Comparison of ENCODE assay signal across 10 cellular contexts in genomic region chr10:14942147-14942928, GRCh38. TPM values are rescaled to one million over a fixed set of nuclear protein-coding genes. Genes with fewer than 3 reads are reported as not detected.
DNase-seq lines count a peak whose midpoint lies in the region; ATAC-seq, FAIRE-seq and TF ChIP-seq lines count a peak whose summit lies in the region.
"Not testable (repeated sequence)": the region's sequence is repeated elsewhere in the genome, so short reads cannot be mapped to it uniquely, and the experiment has no call there.
"Had no signal": no experiment of that assay in that cellular context is flagged by ENCODE, and none has a peak within 500 bp of the region (broad histone marks: within the 10 kb centered on the region; RNA-seq: fewer than 3 reads in every experiment).

No MANE protein-coding gene starts in this region.

- H4K20me1 ChIP-seq in GM12878 (ENCODE audit: control insufficient read depth, insufficient read depth) = not testable (repeated sequence)

- TF ChIP-seq CTCF in GM12878 (IDR thresholded peaks at IDR 0.05 in 2 of 3, conservative IDR thresholded peaks at IDR 0.05 in 1 of 3; ENCODE audit: control insufficient read depth in 2 of 3, extremely low read depth in 1 of 3, insufficient read depth in 1 of 3, low read depth in 3 of 3, low read length in 3 of 3) = not testable (repeated sequence)

- intact Hi-C loops in GM12878 (cut with micrococcal nuclease; ENCODE audit: unreplicated experiment) = not testable (repeated sequence)

- H3K4me3 Mint-ChIP-seq in stimulated activated naive B cell treated with anti-CD40 and anti-IgM and Interleukin-4, amounts not matched to agents 10 μg/mL and 1 μg/mL and 100 μg/mL, for 72 hours = peak overlapping the region in 1 of 2 donors; percentile 6

- not testable (repeated sequence) for H3K9me3 Mint-ChIP-seq in stimulated activated naive B cell treated with anti-CD40 and anti-IgM and Interleukin-4, amounts not matched to agents 10 μg/mL and 1 μg/mL and 100 μg/mL, for 72 hours

- H3K36me3 ChIP-seq in GM12878 (ENCODE audit: control insufficient read depth in 2 of 2, insufficient read depth in 2 of 2, low read length in 1 of 2) = peaks cover 5 to 24% of the 10 kb centered on the region in 2 experiments

- not testable (repeated sequence) for TF ChIP-seq POLR2A in GM12878 (IDR thresholded peaks at IDR 0.05; ENCODE audit: low read depth, low read length)

- H2AFZ ChIP-seq in GM12878 (ENCODE audit: control insufficient read depth, low read depth, low read length) = not testable (repeated sequence)

- peak; percentile 89 for ATAC-seq in GM18498 (IDR thresholded peaks at IDR 0.05; ENCODE audit: unreplicated experiment)
- ATAC-seq in GM19351 (IDR thresholded peaks at IDR 0.05; ENCODE audit: unreplicated experiment) = peak; percentile 94
- ATAC-seq in GM21619 (IDR thresholded peaks at IDR 0.05; ENCODE audit: unreplicated experiment) = peak; percentile 86
- ATAC-seq in HG02938 (IDR thresholded peaks at IDR 0.05; ENCODE audit: unreplicated experiment) = peak; percentile 91
- peak; percentile 91 for ATAC-seq in HG03354 (IDR thresholded peaks at IDR 0.05; ENCODE audit: poor library complexity, severe bottlenecking, unreplicated experiment)
- peak; percentile 94 for ATAC-seq in GM12878
- ATAC-seq in stimulated activated naive B cell treated with anti-CD40 and anti-IgM and Interleukin-4, amounts not matched to agents 10 μg/mL and 1 μg/mL and 100 μg/mL, for 72 hours (replicated peaks) = peak; percentile 91 to 94

- H3K4me2 ChIP-seq in GM12878 (ENCODE audit: control insufficient read depth, insufficient read depth) = 0 out of 2 replicates have a peak overlapping the region, but pooled peaks have one; percentile 4

- H3K9ac ChIP-seq in GM12878 (ENCODE audit: control insufficient read depth, insufficient read depth, low read length) = not testable (repeated sequence)

- peaks cover 27 to 32% of the 10 kb centered on the region in 2 donors for H3K36me3 Mint-ChIP-seq in stimulated activated naive B cell treated with anti-CD40 and anti-IgM and Interleukin-4, amounts not matched to agents 10 μg/mL and 1 μg/mL and 100 μg/mL, for 72 hours

- 91% methylated on average over 14 of the region's 16 CpGs for WGBS in GM12878 (ENCODE audit: insufficient coverage, insufficient replicate concordance, low lambda C conversion rate, missing lambda C conversion rate)

- H3K27ac ChIP-seq in GM12878 (ENCODE audit: control insufficient read depth, insufficient read depth) = peak overlapping the region; percentile 37; the same call in 1 of the 2 replicates

- H3K27me3 Mint-ChIP-seq in stimulated activated naive B cell treated with anti-CD40 and anti-IgM and Interleukin-4, amounts not matched to agents 10 μg/mL and 1 μg/mL and 100 μg/mL, for 72 hours = not testable (repeated sequence)

- H3K27ac Mint-ChIP-seq in stimulated activated naive B cell treated with anti-CD40 and anti-IgM and Interleukin-4, amounts not matched to agents 10 μg/mL and 1 μg/mL and 100 μg/mL, for 72 hours = peak overlapping the region; percentile 78

- BruUV-seq in GM12878 (replicated peaks; lab: Mats Ljungman, UMichigan) = not testable (repeated sequence)

- not testable (repeated sequence) for H3K27me3 ChIP-seq in GM12878 (replicated peaks in 1 of 2; ENCODE audit: control insufficient read depth in 2 of 2, insufficient read depth in 2 of 2, low read length in 1 of 2)

- peaks cover 10% of the 10 kb centered on the region; the same call in 1 of the 2 replicates for H3K4me1 ChIP-seq in GM12878 (ENCODE audit: control insufficient read depth, insufficient read depth, low read length)

- not testable (repeated sequence) for TF ChIP-seq RAD21 in GM12878 (IDR thresholded peaks at IDR 0.05; ENCODE audit: insufficient read depth, low read depth, low read length)

- in situ Hi-C loops in GM12878 (cut with MboI) = not testable (repeated sequence)

- H3K4me3 ChIP-seq in GM12878 = not testable (repeated sequence)

- CTCF ChIA-PET in GM12878 (lab: Yijun Ruan, JAX) = interaction anchor here (0.6 to 0.8 kb wide), 2 partner anchors 8 to 11 kb away, joined by 3 read pairs; no protein-coding TSS in a partner anchor

- peaks cover 12 to 38% of the 10 kb centered on the region in 2 donors for H3K4me1 Mint-ChIP-seq in stimulated activated naive B cell treated with anti-CD40 and anti-IgM and Interleukin-4, amounts not matched to agents 10 μg/mL and 1 μg/mL and 100 μg/mL, for 72 hours

- peak; percentile 76 for DNase-seq in RPMI8226
- not testable (repeated sequence) for DNase-seq in GM12878 (ENCODE audit: low read depth, low spot score)
- DNase-seq in stimulated activated naive B cell treated with anti-CD40 and anti-IgM and Interleukin-4, amounts not matched to agents 10 μg/mL and 1 μg/mL and 100 μg/mL, for 72 hours = peak; percentile 31

- not testable (repeated sequence) for H3K9me3 ChIP-seq in GM12878 (replicated peaks; ENCODE audit: control insufficient read depth, insufficient read depth, low read length)

- FAIRE-seq in GM12878 (lab: Jason Lieb, UNC) = peak; percentile 49

- SMC1A ChIA-PET in GM12878 (lab: Charles Lee; ENCODE audit: uncharacterized antibody, unreplicated experiment) = interaction anchor here (0.8 kb wide), 1 partner anchor 12 kb away, joined by 3 read pairs; no protein-coding TSS in a partner anchor

- not testable (repeated sequence) for TF ChIP-seq EP300 in GM12878 (IDR thresholded peaks at IDR 0.05; ENCODE audit: borderline replicate concordance in 1 of 2, control insufficient read depth in 1 of 2, low read depth in 2 of 2, low read length in 2 of 2)

- POLR2A ChIA-PET in GM12878 (lab: Charles Lee) = not testable (repeated sequence)

- RAD21 ChIA-PET in GM12878 (lab: Charles Lee; ENCODE audit: unreplicated experiment) = not testable (repeated sequence)

- H3K79me2 ChIP-seq in GM12878 (ENCODE audit: control insufficient read depth, insufficient read depth, low read length) = not testable (repeated sequence)

TF ChIP-seq in GM12878, 131 proteins besides CTCF, POLR2A, EP300 and RAD21 (continues in another document):
- TF ChIP-seq TCF12 (IDR thresholded peaks at IDR 0.05; ENCODE audit: low read depth, low read length) = 0 out of 2 replicates have a peak, but pooled peaks have one; percentile 27
- peak in 1 of 2 experiments; percentile 41; a peak in 1 of 4 replicates for TF ChIP-seq ETV6 (conservative IDR thresholded peaks at IDR 0.05 in 1 of 2, IDR thresholded peaks at IDR 0.05 in 1 of 2; ENCODE audit: borderline replicate concordance in 1 of 2, low read depth in 1 of 2)
- peak; percentile 85 for TF ChIP-seq SPI1 (IDR thresholded peaks at IDR 0.05; ENCODE audit: borderline replicate concordance, insufficient read depth, low read depth, low read length)
- TF ChIP-seq RUNX3 (IDR thresholded peaks at IDR 0.05; ENCODE audit: low read length) = peak; percentile 28; the same call in 1 of the 2 replicates
- peak; percentile 65; the same call in 1 of the 2 replicates for TF ChIP-seq DPF2 (IDR thresholded peaks at IDR 0.05)
- 0 out of 2 replicates have a peak, but pooled peaks have one; percentile 14 for TF ChIP-seq IRF4 (IDR thresholded peaks at IDR 0.05; ENCODE audit: low read depth, low read length)
- TF ChIP-seq BHLHE40 (IDR thresholded peaks at IDR 0.05; ENCODE audit: borderline replicate concordance in 1 of 2, low read depth in 2 of 2, low read length in 1 of 2) = peak in 1 of 2 experiments; percentile 71; a peak in 1 of 4 replicates

RNA-seq across cellular contexts. Expression of gene DCLRE1C, which starts 11.6 kb away (rescaled TPM):
- 40.7 and 42.5 TPM in 2 replicates for total RNA-seq in GM12878 (2013; cell fraction: nucleolus; rRNA removed)
- 24.6 and 25.8 TPM in 2 replicates for total RNA-seq in GM12878 (2014; rRNA removed)
- 29.5 and 32.1 TPM in 2 replicates for total RNA-seq in GM12878 (2014; rRNA removed; fragmentation: Illumina TruSeq; extraction: Trizol)
- 19.8 and 20.6 TPM in 2 replicates for total RNA-seq in GM12878 (2021)
- polyA plus RNA-seq in GM12878 (2011; ENCODE audit: low read depth) = 10.0 TPM
- 19.3 and 26.3 TPM in 2 replicates for polyA plus RNA-seq in GM12878 (2011; rRNA removed)
- polyA plus RNA-seq in GM12878 (2011; cell fraction: cytosol; rRNA removed) = 11.7 and 14.1 TPM in 2 replicates
- 20.8 and 25.3 TPM in 2 replicates for polyA plus RNA-seq in GM12878 (2011; cell fraction: nucleus; rRNA removed)
- 10.1 and 11.8 TPM in 2 replicates for polyA plus RNA-seq in GM12878 (2012)
- 28.7 and 29.2 TPM in 2 replicates for polyA plus RNA-seq in GM12878 (2014; fragmentation: Illumina TruSeq; extraction: Trizol)
- polyA plus RNA-seq in GM12878 (2014; fragmentation: Nextera tagmentation; extraction: Ambion mirVana) = 10 to 100 TPM; 15.7 to 26.2 TPM
- 18.5 and 20.3 TPM in 2 replicates for polyA plus RNA-seq in GM12878 (2014; rRNA removed)
- polyA plus RNA-seq in GM12878 (2016; fragmentation: Nextera tagmentation; extraction: Ambion mirVana) = 10 to 100 TPM; 35.7 to 43.4 TPM
- polyA minus RNA-seq in GM12878 (2011; rRNA and poly(A)+ RNA removed) = 19.5 and 24.3 TPM in 2 replicates
- polyA minus RNA-seq in GM12878 (2011; cell fraction: cytosol; rRNA and poly(A)+ RNA removed) = 6.4 and 10.0 TPM in 2 replicates
- 18.4 and 27.3 TPM in 2 replicates for polyA minus RNA-seq in GM12878 (2011; cell fraction: nucleus; rRNA and poly(A)+ RNA removed)

RNA-seq across cellular contexts. Expression of gene MEIG1, which starts 16.9 kb away (rescaled TPM):
- total RNA-seq in GM12878 (2013; cell fraction: nucleolus; rRNA removed) = not detected in 2 replicates
- not detected in 2 replicates for total RNA-seq in GM12878 (2014; rRNA removed)
- total RNA-seq in GM12878 (2014; rRNA removed; fragmentation: Illumina TruSeq; extraction: Trizol) = 0.67 TPM in 1 of 2 replicates, not detected in the other
- total RNA-seq in GM12878 (2021) = not detected in 2 replicates
- polyA plus RNA-seq in GM12878 (2011; ENCODE audit: low read depth) = not detected
- polyA plus RNA-seq in GM12878 (2011; rRNA removed) = 0.22 and 0.62 TPM in 2 replicates
- not detected in 2 replicates for polyA plus RNA-seq in GM12878 (2011; cell fraction: cytosol; rRNA removed)
- not detected in 2 replicates for polyA plus RNA-seq in GM12878 (2011; cell fraction: nucleus; rRNA removed)
- polyA plus RNA-seq in GM12878 (2012) = not detected in 2 replicates
- 0.13 TPM in 1 of 2 replicates, not detected in the other for polyA plus RNA-seq in GM12878 (2014; fragmentation: Illumina TruSeq; extraction: Trizol)
- under 1 TPM; 0.79 to 0.80 TPM for polyA plus RNA-seq in GM12878 (2014; fragmentation: Nextera tagmentation; extraction: Ambion mirVana)
- polyA plus RNA-seq in GM12878 (2014; rRNA removed) = 0.71 and 1.1 TPM in 2 replicates
- polyA plus RNA-seq in GM12878 (2016; fragmentation: Nextera tagmentation; extraction: Ambion mirVana) = 1 to 10 TPM; 1.8 to 1.9 TPM
- polyA minus RNA-seq in GM12878 (2011; rRNA and poly(A)+ RNA removed) = not detected in 2 replicates
- not detected in 2 replicates for polyA minus RNA-seq in GM12878 (2011; cell fraction: cytosol; rRNA and poly(A)+ RNA removed)
- polyA minus RNA-seq in GM12878 (2011; cell fraction: nucleus; rRNA and poly(A)+ RNA removed) = not detected in 2 replicates
- total RNA-seq: left lung, SJSA1 had no signal
